ENCODE assay signal across 6 cellular contexts in the genomic region with DNA sequence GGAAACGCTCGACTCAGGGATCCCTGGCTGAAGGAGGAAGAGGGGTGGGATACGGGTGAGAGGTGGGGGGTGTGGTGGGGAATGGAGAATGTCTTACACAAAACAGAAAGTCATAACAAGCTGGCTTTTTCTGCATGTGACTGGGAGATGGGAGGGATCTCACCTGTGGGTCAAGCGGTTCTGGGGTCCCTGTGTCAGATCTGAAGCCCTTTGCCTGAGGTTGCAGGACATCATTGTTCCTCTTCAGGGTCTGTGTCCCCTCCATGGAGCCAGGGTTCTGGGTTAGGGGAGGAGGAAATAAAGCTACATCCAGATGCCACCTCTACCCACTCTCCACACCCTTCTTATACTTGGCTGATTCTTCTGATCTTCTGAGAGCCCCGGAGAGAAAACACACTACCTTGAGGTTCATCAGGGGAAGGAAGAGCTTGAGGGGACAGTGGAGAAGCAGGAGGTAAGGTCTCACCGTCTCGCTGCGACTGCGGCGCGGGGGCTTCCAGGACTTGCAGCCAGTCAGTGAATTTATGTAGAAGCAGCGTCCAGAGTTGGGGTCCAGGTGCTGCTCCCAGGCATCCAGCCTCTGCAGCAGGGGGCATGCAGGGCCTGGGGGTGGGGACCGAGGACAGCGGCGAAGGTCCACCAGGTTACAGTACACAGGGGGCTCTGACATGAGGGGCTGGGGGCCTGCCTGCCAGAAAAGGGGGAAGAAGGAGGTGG. TPM values are rescaled to one million over a fixed set of nuclear protein-coding genes. Genes with fewer than 3 reads are reported as not detected.
DNase-seq lines count a peak whose midpoint lies in the region; FAIRE-seq and TF ChIP-seq lines count a peak whose summit lies in the region.
"Had no signal": no experiment of that assay in that cellular context is flagged by ENCODE, and none has a peak within 500 bp of the region (broad histone marks: within the 10 kb centered on the region; RNA-seq: fewer than 3 reads in every experiment).

No MANE protein-coding gene starts in this region.

- CTCF ChIA-PET in Calu3 (lab: Charles Lee), result interaction anchor here (0.6 kb wide), 1 partner anchor 45 kb away, joined by 4 read pairs; no protein-coding TSS in a partner anchor

- H3F3A ChIP-seq in Loucy (ENCODE audit: low read depth), result peaks cover 8% of the 10 kb centered on the region; the same call in 1 of the 2 replicates

- H3K27me3 Mint-ChIP-seq in astrocyte (ENCODE audit: low read depth, unreplicated experiment) (peaks cover 56% of the 10 kb centered on the region), Calu3 (ENCODE audit: unreplicated experiment) (peaks cover 100% of the 10 kb centered on the region)

- H3K27ac Mint-ChIP-seq in astrocyte (ENCODE audit: unreplicated experiment), result peak overlapping the region; percentile 34
- H3K27ac Mint-ChIP-seq in Calu3 (ENCODE audit: unreplicated experiment), result no peak overlapping the region

- peaks cover 3% of the 10 kb centered on the region for H4K20me1 ChIP-seq in Loucy (ENCODE audit: insufficient read depth, low read length, poor library complexity, severe bottlenecking)
- no peaks in the 10 kb centered on the region for H4K20me1 ChIP-seq in astrocyte (ENCODE audit: insufficient read depth, low read length)

- H3K9me3 Mint-ChIP-seq in astrocyte (ENCODE audit: unreplicated experiment) (peaks cover 16% of the 10 kb centered on the region), Calu3 (ENCODE audit: low read depth, unreplicated experiment) (no peaks in the 10 kb centered on the region)

- peak overlapping the region; percentile 90 for H3K4me2 ChIP-seq in Loucy (ENCODE audit: low read depth, low read length, poor library complexity, severe bottlenecking)
- H3K4me2 ChIP-seq in astrocyte (ENCODE audit: low read length), result no peak overlapping the region

- TF ChIP-seq POLR2A in sigmoid colon (IDR thresholded peaks at IDR 0.05), result no peak

- peak overlapping the region; percentile 79 for H3K4me3 ChIP-seq in Loucy (ENCODE audit: low read length, poor library complexity, severe bottlenecking)
- no peak overlapping the region for H3K4me3 ChIP-seq in astrocyte (ENCODE audit: insufficient read depth, low read depth, low read length)
- peak overlapping the region in 2 of 4 donors; percentile 41 to 47 for H3K4me3 ChIP-seq in sigmoid colon

- H3K9me2 ChIP-seq in Loucy (replicated peaks; ENCODE audit: low read depth, low read length), result no peaks in the 10 kb centered on the region

- H3K36me3 Mint-ChIP-seq in astrocyte (ENCODE audit: low read depth, unreplicated experiment) (peaks cover 6% of the 10 kb centered on the region), Calu3 (ENCODE audit: insufficient read depth, unreplicated experiment) (no peaks in the 10 kb centered on the region)

- no peaks in the 10 kb centered on the region for H3K27me3 ChIP-seq in Loucy (ENCODE audit: insufficient read depth, low read length, poor library complexity, severe bottlenecking)
- H3K27me3 ChIP-seq in astrocyte (ENCODE audit: insufficient read depth, low read length), result peaks cover 53% of the 10 kb centered on the region
- H3K27me3 ChIP-seq in sigmoid colon, result peaks cover 27 to 66% (median 44%) of the 10 kb centered on the region in 3 donors

- H2AFZ ChIP-seq in Loucy (ENCODE audit: low read length), result no peak overlapping the region; the same call in 1 of the 2 replicates
- no peak overlapping the region for H2AFZ ChIP-seq in astrocyte (ENCODE audit: low read depth, low read length)

- FAIRE-seq in astrocyte (lab: Jason Lieb, UNC), result no peak

- H3K9me3 ChIP-seq in Loucy (ENCODE audit: insufficient read depth, low read depth, low read length) (no peaks in the 10 kb centered on the region), astrocyte (ENCODE audit: insufficient read depth, low read depth, low read length) (no peaks in the 10 kb centered on the region), sigmoid colon (no peaks in the 10 kb centered on the region)

- intact Hi-C loops in sigmoid colon (cut with DNase I), result no loop called here
- intact Hi-C loops in Calu3 (cut with micrococcal nuclease; ENCODE audit: unreplicated experiment), result no loop called here

- H3K4me1 ChIP-seq in Loucy (ENCODE audit: insufficient read depth, low read length, poor library complexity, severe bottlenecking), result peaks cover 64% of the 10 kb centered on the region
- peaks cover 9% of the 10 kb centered on the region for H3K4me1 ChIP-seq in astrocyte (ENCODE audit: insufficient read depth, low read length)
- H3K4me1 ChIP-seq in sigmoid colon, result peaks cover 0 to 20% (median 17%) of the 10 kb centered on the region in 4 donors

- H3K9ac ChIP-seq in Loucy (ENCODE audit: low read depth, low read length, poor library complexity, severe bottlenecking) (peak overlapping the region; percentile 86), astrocyte (ENCODE audit: low read length) (no peak overlapping the region)

- H3K36me3 ChIP-seq in Loucy (ENCODE audit: insufficient read depth, low read length) (peaks cover 7% of the 10 kb centered on the region; the same call in 1 of the 2 replicates), astrocyte (ENCODE audit: insufficient read depth, low read length) (no peaks in the 10 kb centered on the region), sigmoid colon (no peaks in the 10 kb centered on the region)

- H3K4me1 Mint-ChIP-seq in astrocyte (ENCODE audit: low read depth, unreplicated experiment) (peaks cover 23% of the 10 kb centered on the region), Calu3 (ENCODE audit: low read depth, unreplicated experiment) (peaks cover 31% of the 10 kb centered on the region)

- no peak for TF ChIP-seq EP300 in sigmoid colon (IDR thresholded peaks at IDR 0.05)

- H3K27ac ChIP-seq in astrocyte (ENCODE audit: low read depth, low read length) (no peak overlapping the region), sigmoid colon (peak overlapping the region in 3 of 4 donors; percentile 40 to 59 (median 43))

- no peak for TF ChIP-seq CTCF in Loucy (conservative IDR thresholded peaks at IDR 0.05; ENCODE audit: low read length)
- TF ChIP-seq CTCF in astrocyte (IDR thresholded peaks at IDR 0.05; ENCODE audit: insufficient read depth, low read depth, low read length), result no peak
- no peak for TF ChIP-seq CTCF in sigmoid colon (IDR thresholded peaks at IDR 0.05)
- TF ChIP-seq CTCF in Calu3 (IDR thresholded peaks at IDR 0.05; ENCODE audit: unreplicated experiment), result no peak

- DNase-seq in astrocyte (ENCODE audit: low read depth) (no peak), sigmoid colon (no peak), DMS 273 (lab: John Stamatoyannopoulos, UW; ENCODE audit: unreplicated experiment) (no peak), Calu3 (no peak)
- DNase-seq: retina had no signal

- H3K4me3 Mint-ChIP-seq in astrocyte (ENCODE audit: unreplicated experiment) (peak overlapping the region; percentile 45), Calu3 (ENCODE audit: low read depth, unreplicated experiment) (no peak overlapping the region)

- H3K79me2 ChIP-seq in Loucy (ENCODE audit: insufficient read depth, low read length), result peaks cover 54% of the 10 kb centered on the region
- no peaks in the 10 kb centered on the region for H3K79me2 ChIP-seq in astrocyte (ENCODE audit: insufficient read depth, low read length)

- WGBS in sigmoid colon, 2 donors, result 49 to 78% methylated on average over 15 of the region's 15 CpGs

- no TSS peak for BruUV-seq in Calu3 (replicated peaks; lab: Mats Ljungman, UMichigan)

RNA-seq across cellular contexts. Expression of a gene that starts 2.5 kb away (rescaled TPM):
- total RNA-seq in astrocyte (2.5 and 3.1 TPM in 2 replicates), sigmoid colon (10 to 100 TPM in 1 of 4 donors, 1 to 10 TPM in 3; 4.3 to 16.3 (median 6.8) TPM), Calu3 (2022) (0.39 TPM in 1 of 2 replicates, not detected in the other)
- polyA plus RNA-seq in sigmoid colon, result 10 to 100 TPM in 1 of 3 donors, 1 to 10 TPM in 2; 4.9 to 54.7 (median 6.6) TPM

RNA-seq across cellular contexts. Expression of a gene that starts 10.7 kb away (rescaled TPM):
- total RNA-seq in astrocyte (351 and 384 TPM in 2 replicates), sigmoid colon (10 to 100 TPM; 46.6 to 56.3 (median 53.2) TPM), Calu3 (2022) (358 and 369 TPM in 2 replicates)
- 10 to 100 TPM; 22.9 to 86.2 (median 25.8) TPM for polyA plus RNA-seq in sigmoid colon

RNA-seq across cellular contexts. Expression of a gene that starts 17.6 kb away (rescaled TPM):
- total RNA-seq in astrocyte, result 5.8 and 6.8 TPM in 2 replicates
- total RNA-seq in sigmoid colon, result 1 to 10 TPM in 2 of 4 donors, under 1 TPM in 1, not detected in 1; 0.71 to 3.9 (median 1.8) TPM
- 1 to 10 TPM in 1 of 3 donors, under 1 TPM in 1, not detected in 1; 0.60 to 1.5 TPM for polyA plus RNA-seq in sigmoid colon
- total RNA-seq in Calu3 (2022), result 0.54 and 0.61 TPM in 2 replicates

RNA-seq across cellular contexts. Expression of a gene that starts 22.0 kb away (rescaled TPM):
- total RNA-seq in astrocyte (24.6 and 37.5 TPM in 2 replicates), sigmoid colon (under 1 TPM in 1 of 4 donors, not detected in 3; 0.36 TPM), Calu3 (2022) (0.38 and 0.64 TPM in 2 replicates)
- polyA plus RNA-seq in sigmoid colon, result under 1 TPM in 1 of 3 donors, not detected in 2; 0.09 TPM

RNA-seq across cellular contexts. Expression of a gene that starts 42.6 kb away (rescaled TPM):
- not detected in 2 replicates for total RNA-seq in astrocyte
- not detected for total RNA-seq in sigmoid colon
- not detected for polyA plus RNA-seq in sigmoid colon
- not detected in 2 replicates for total RNA-seq in Calu3 (2022)
